Comparison of ENCODE assay signal across 1 cellular context in genomic region chr1:184975208-184975875, GRCh38.
TF ChIP-seq lines count a peak whose summit lies in the region.

No MANE protein-coding gene starts in this region.

TF ChIP-seq in HepG2, 621 proteins besides CTCF, POLR2A, EP300 and RAD21 (continued from another document and continues in another):
- no peak; the same call in 1 of the 2 replicates for TF ChIP-seq RERE (CRISPR knock-in tag; IDR thresholded peaks at IDR 0.05; ENCODE audit: low read depth)
- no peak for TF ChIP-seq ZFYVE20 (CRISPR knock-in tag; IDR thresholded peaks at IDR 0.05; ENCODE audit: borderline replicate concordance, low read depth)
- peak; percentile 45; the same call in 1 of the 2 replicates for TF ChIP-seq MEF2D (CRISPR knock-in tag; IDR thresholded peaks at IDR 0.05)
- no peak for TF ChIP-seq ZNF75D (CRISPR knock-in tag; IDR thresholded peaks at IDR 0.05; ENCODE audit: borderline replicate concordance)
- TF ChIP-seq RBM22 (optimal IDR thresholded peaks at IDR 0.05; ENCODE audit: low read length), result no peak
- TF ChIP-seq IKZF1 (IDR thresholded peaks at IDR 0.05), result no peak
- TF ChIP-seq TRIM22 (IDR thresholded peaks at IDR 0.05), result no peak
- no peak for TF ChIP-seq ZNF891 (CRISPR knock-in tag; IDR thresholded peaks at IDR 0.05)
- TF ChIP-seq NCOA2 (CRISPR knock-in tag; IDR thresholded peaks at IDR 0.05), result 0 out of 2 replicates have a peak, but pooled peaks have one; percentile 11
- no peak for TF ChIP-seq GMEB1 (CRISPR knock-in tag; IDR thresholded peaks at IDR 0.05; ENCODE audit: borderline replicate concordance)
- no peak for TF ChIP-seq ZNF234 (CRISPR knock-in tag; conservative IDR thresholded peaks at IDR 0.05)
- no peak for TF ChIP-seq GTF3A (CRISPR knock-in tag; conservative IDR thresholded peaks at IDR 0.05)
- TF ChIP-seq ZNF547 (CRISPR knock-in tag; IDR thresholded peaks at IDR 0.05), result no peak
- TF ChIP-seq HNF4G (IDR thresholded peaks at IDR 0.05; ENCODE audit: borderline replicate concordance, low read depth, low read length), result 0 out of 2 replicates have a peak, but pooled peaks have one; percentile 26
- no peak for TF ChIP-seq HNF4G (CRISPR knock-in tag; IDR thresholded peaks at IDR 0.05; ENCODE audit: borderline replicate concordance, low read depth)
- no peak for TF ChIP-seq ZBTB21 (CRISPR knock-in tag; IDR thresholded peaks at IDR 0.05)
- TF ChIP-seq HOXA9 (CRISPR knock-in tag; IDR thresholded peaks at IDR 0.05; ENCODE audit: borderline replicate concordance), result no peak
- TF ChIP-seq NFRKB (IDR thresholded peaks at IDR 0.05), result no peak
- TF ChIP-seq ZNF598 (CRISPR knock-in tag; IDR thresholded peaks at IDR 0.05; ENCODE audit: borderline replicate concordance), result no peak
- TF ChIP-seq ZNF280D (CRISPR knock-in tag; IDR thresholded peaks at IDR 0.05), result no peak
- TF ChIP-seq HDAC1 (CRISPR knock-in tag; IDR thresholded peaks at IDR 0.05), result no peak
- no peak for TF ChIP-seq NFIB (CRISPR knock-in tag; IDR thresholded peaks at IDR 0.05; ENCODE audit: borderline replicate concordance)
- peak; percentile 24; the same call in 1 of the 2 replicates for TF ChIP-seq TBX3 (IDR thresholded peaks at IDR 0.05; ENCODE audit: borderline replicate concordance)
- TF ChIP-seq RNF2 (conservative IDR thresholded peaks at IDR 0.05; ENCODE audit: low read depth), result no peak
- TF ChIP-seq DNMT1 (CRISPR knock-in tag; IDR thresholded peaks at IDR 0.05), result no peak
- TF ChIP-seq TIGD3 (CRISPR knock-in tag; IDR thresholded peaks at IDR 0.05; ENCODE audit: borderline replicate concordance), result no peak
- TF ChIP-seq NPAS2 (CRISPR knock-in tag; IDR thresholded peaks at IDR 0.05; ENCODE audit: borderline replicate concordance), result no peak
- no peak for TF ChIP-seq SOX6 (IDR thresholded peaks at IDR 0.05)
- peak; percentile 55; the same call in 1 of the 2 replicates for TF ChIP-seq SOX6 (CRISPR knock-in tag; IDR thresholded peaks at IDR 0.05)
- TF ChIP-seq ZBTB38 (CRISPR knock-in tag; IDR thresholded peaks at IDR 0.05), result no peak
- TF ChIP-seq ZSCAN25 (CRISPR knock-in tag; IDR thresholded peaks at IDR 0.05), result no peak
- no peak for TF ChIP-seq ZNF333 (CRISPR knock-in tag; IDR thresholded peaks at IDR 0.05; ENCODE audit: borderline replicate concordance)
- no peak for TF ChIP-seq ZNF674 (CRISPR knock-in tag; IDR thresholded peaks at IDR 0.05; ENCODE audit: low read depth)
- TF ChIP-seq TBX2 (CRISPR knock-in tag; IDR thresholded peaks at IDR 0.05; ENCODE audit: borderline replicate concordance), result peak; percentile 68
- no peak for TF ChIP-seq CHD2 (IDR thresholded peaks at IDR 0.05; ENCODE audit: low read depth, low read length)
- no peak for TF ChIP-seq GPBP1L1 (CRISPR knock-in tag; IDR thresholded peaks at IDR 0.05)
- no peak for TF ChIP-seq ZNF546 (CRISPR knock-in tag; conservative IDR thresholded peaks at IDR 0.05)
- TF ChIP-seq RXRB (CRISPR knock-in tag; IDR thresholded peaks at IDR 0.05; ENCODE audit: borderline replicate concordance), result peak; percentile 49; the same call in 1 of the 2 replicates
- no peak for TF ChIP-seq MATR3 (CRISPR knock-in tag; IDR thresholded peaks at IDR 0.05)
- no peak for TF ChIP-seq ZSCAN21 (CRISPR knock-in tag; IDR thresholded peaks at IDR 0.05; ENCODE audit: borderline replicate concordance)
- TF ChIP-seq NR2F6 (IDR thresholded peaks at IDR 0.05), result peak; percentile 93
- TF ChIP-seq NR2F6 (CRISPR knock-in tag; IDR thresholded peaks at IDR 0.05), result peak; percentile 84
- TF ChIP-seq ONECUT2 (CRISPR knock-in tag; IDR thresholded peaks at IDR 0.05), result no peak
- no peak for TF ChIP-seq CBX2 (IDR thresholded peaks at IDR 0.05; ENCODE audit: low read depth, low read length)
- TF ChIP-seq CBX2 (CRISPR knock-in tag; IDR thresholded peaks at IDR 0.05; ENCODE audit: low read depth), result no peak
- TF ChIP-seq RARG (CRISPR knock-in tag; IDR thresholded peaks at IDR 0.05; ENCODE audit: low read depth), result no peak
- TF ChIP-seq RFX3 (CRISPR knock-in tag; IDR thresholded peaks at IDR 0.05), result no peak
- TF ChIP-seq SYNCRIP (IDR thresholded peaks at IDR 0.05; ENCODE audit: insufficient read depth, low read depth, low read length), result no peak
- no peak for TF ChIP-seq ZNF512 (CRISPR knock-in tag; IDR thresholded peaks at IDR 0.05)
- no peak for TF ChIP-seq ZNF709 (CRISPR knock-in tag; IDR thresholded peaks at IDR 0.05)
- no peak for TF ChIP-seq GLMP (CRISPR knock-in tag; IDR thresholded peaks at IDR 0.05; ENCODE audit: borderline replicate concordance)
- no peak for TF ChIP-seq GLI4 (CRISPR knock-in tag; IDR thresholded peaks at IDR 0.05; ENCODE audit: borderline replicate concordance)
- no peak for TF ChIP-seq KDM1A (CRISPR knock-in tag; IDR thresholded peaks at IDR 0.05)
